8 cellular contexts compared by ENCODE assay signal in the genomic region with DNA sequence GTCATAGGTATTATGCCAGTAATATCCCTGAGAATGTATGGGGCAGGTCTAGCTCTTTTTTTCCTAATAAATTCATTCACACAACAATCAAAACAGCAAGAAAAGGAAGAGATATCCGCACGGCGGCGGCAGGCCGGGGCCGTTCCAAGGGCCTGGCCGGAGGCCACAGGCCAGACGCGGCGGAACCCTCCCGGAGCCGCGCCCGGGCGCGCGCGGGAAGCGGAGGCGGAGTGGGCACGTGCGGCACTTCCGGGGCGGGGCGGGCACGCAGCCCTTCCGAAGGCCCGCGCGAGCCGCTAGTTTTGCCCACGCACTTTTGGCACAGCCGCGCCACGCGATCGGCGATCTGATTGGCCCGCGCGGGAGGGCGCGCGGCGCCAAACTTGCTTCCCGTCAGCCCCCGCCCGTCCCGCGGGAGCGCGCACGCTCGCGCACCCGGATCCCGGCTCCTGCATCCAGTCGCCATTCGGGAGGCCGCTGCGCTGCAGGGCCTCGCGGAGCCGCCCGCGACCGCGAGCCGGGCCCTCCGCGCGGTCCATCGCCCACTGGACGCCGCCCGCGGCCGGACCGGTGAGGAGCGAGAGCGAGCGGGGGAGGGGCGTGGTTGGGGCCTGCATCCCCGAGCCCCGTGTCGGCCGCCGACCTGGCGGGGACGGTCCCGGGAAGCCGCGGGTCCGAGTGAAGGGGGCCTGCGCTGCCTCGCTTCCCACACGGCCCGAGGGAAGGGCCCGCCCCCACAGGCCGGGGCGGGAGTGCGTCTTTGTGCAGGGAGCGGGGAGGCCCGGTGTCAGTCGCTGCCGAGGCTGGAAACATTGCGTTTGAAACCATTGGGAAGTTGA. TPM values are rescaled to one million over a fixed set of nuclear protein-coding genes. Genes with fewer than 3 reads are reported as not detected.
DNase-seq lines count a peak whose midpoint lies in the region; ATAC-seq and TF ChIP-seq lines count a peak whose summit lies in the region.

CHAMP1 (plus strand) TSS at position 430 of the 839 bp plus-strand sequence. CDS start 9,340 bp downstream, outside the sequence.

- CTCF ChIA-PET in T-cell (lab: Charles Lee) = no interaction called here

- no peaks in the 10 kb centered on the region for H3K9me3 Mint-ChIP-seq in T-cell

- in situ Hi-C loops in GM13976 (cut with MboI; ENCODE audit: low sequenced_read_pairs, unreplicated experiment) = no loop called here

- peak within 1 kb of the TSS; percentile 99 for H2AFZ ChIP-seq in trophoblast cell (ENCODE audit: insufficient read depth, low read length, poor library complexity)

- H3K4me3 ChIP-seq in trophoblast cell (ENCODE audit: low read depth, low read length) (peak within 1 kb of the TSS; percentile 92), tibial nerve (peak within 1 kb of the TSS; percentile 76 to 90 (median 82))

- H3K27ac ChIP-seq in adipose tissue (ENCODE audit: low read depth, low read length) = peak within 1 kb of the TSS; percentile 81
- H3K27ac ChIP-seq in trophoblast cell (ENCODE audit: low read depth, low read length) = peak within 1 kb of the TSS; percentile 89
- peak within 1 kb of the TSS; percentile 73 to 94 (median 89) for H3K27ac ChIP-seq in tibial nerve

- peak; percentile 82 to 85 for TF ChIP-seq POLR2A in tibial nerve (IDR thresholded peaks at IDR 0.05)

- no peaks in the 10 kb centered on the region for H3K9me3 ChIP-seq in trophoblast cell (ENCODE audit: insufficient read depth, low read depth, low read length)
- H3K9me3 ChIP-seq in tibial nerve = no peaks in the 10 kb centered on the region

- no peaks in the 10 kb centered on the region for H3K36me3 Mint-ChIP-seq in T-cell

- H2BK12ac ChIP-seq in trophoblast cell (ENCODE audit: low read length) = peak within 1 kb of the TSS; percentile 11

- DNase-seq in GM13976 (ENCODE audit: low spot score) = peak; percentile 96
- DNase-seq in NCI-H1436 (lab: John Stamatoyannopoulos, UW) = peak; percentile 88
- peak; percentile 76 to 90 (median 82) for DNase-seq in T-cell
- peak; percentile 97 for DNase-seq in cardiac septum (ENCODE audit: low spot score)
- peak; percentile 92 to 96 for DNase-seq in trophoblast cell
- peak; percentile 90 to 91 for DNase-seq in tibial nerve (ENCODE audit: low spot score in 2 of 2)

- H4K12ac ChIP-seq in trophoblast cell (ENCODE audit: low read depth, low read length) = peak within 1 kb of the TSS; percentile 83

- intact Hi-C loops in cardiac septum (cut with DNase I) = loop anchor here (2.0 kb wide), 1 partner anchor 31 kb away; no protein-coding TSS in a partner anchor

- H4K8ac ChIP-seq in trophoblast cell (ENCODE audit: low read depth, low read length) = peak within 1 kb of the TSS; percentile 99

- 0 to 1% (median 0%) methylated on average over 85 to 107 of the region's 107 CpGs for WGBS in adipose tissue, 3 donors
- WGBS in trophoblast cell (ENCODE audit: extremely low coverage, insufficient coverage, insufficient read length) = no CpG with 5 or more reads among the region's 107 CpGs
- 0% methylated on average over 27 to 38 of the region's 107 CpGs for WGBS in tibial nerve, 2 donors

- H3K36me3 ChIP-seq in trophoblast cell (ENCODE audit: control insufficient read depth in 1 of 2, insufficient read depth in 2 of 2, low read length in 2 of 2) (peaks cover 0 to 3% of the 10 kb centered on the region in 2 experiments), tibial nerve (peaks cover 0 to 6% (median 0%) of the 10 kb centered on the region in 3 donors)

- peak within 1 kb of the TSS; percentile 91 for H2BK5ac ChIP-seq in trophoblast cell (ENCODE audit: low read depth, low read length, poor library complexity)

- peak within 1 kb of the TSS; percentile 78 for H2BK120ac ChIP-seq in trophoblast cell (ENCODE audit: insufficient read depth, low read length, poor library complexity)

- H3K23ac ChIP-seq in trophoblast cell (ENCODE audit: low read length) = no peak within 1 kb of the TSS

- peak within 1 kb of the TSS; percentile 82 for H3K4me2 ChIP-seq in trophoblast cell (ENCODE audit: low read length)

- peaks cover 0 to 3% of the 10 kb centered on the region in 2 experiments for H3K4me1 ChIP-seq in trophoblast cell (ENCODE audit: control insufficient read depth in 1 of 2, insufficient read depth in 2 of 2, low read length in 2 of 2)
- H3K4me1 ChIP-seq in tibial nerve = peaks cover 0 to 59% (median 31%) of the 10 kb centered on the region in 4 donors

- peak within 1 kb of the TSS; percentile 90 to 95 for H3K27ac Mint-ChIP-seq in T-cell

- H3K27me3 Mint-ChIP-seq in T-cell = no peaks in the 10 kb centered on the region

- H2AK5ac ChIP-seq in trophoblast cell (ENCODE audit: low read length) = no peak within 1 kb of the TSS

- POLR2A ChIA-PET in T-cell (lab: Charles Lee) = no interaction called here

- TF ChIP-seq CTCF in GM13976 (IDR thresholded peaks at IDR 0.05; ENCODE audit: borderline replicate concordance, control extremely low read depth, extremely low read depth, insufficient read depth, missing control alignments) (no peak), tibial nerve (IDR thresholded peaks at IDR 0.05) (peak in 2 of 5 experiments; percentile 29 to 56)

- H3K79me1 ChIP-seq in trophoblast cell (ENCODE audit: low read length) = peaks cover 8% of the 10 kb centered on the region

- peak within 1 kb of the TSS; percentile 99 for H3K18ac ChIP-seq in trophoblast cell (ENCODE audit: low read length)

- H3K9ac ChIP-seq in trophoblast cell (ENCODE audit: low read length) = peak within 1 kb of the TSS; percentile 90

- H3K14ac ChIP-seq in trophoblast cell (ENCODE audit: low read length) = peak within 1 kb of the TSS; percentile 96

- peak within 1 kb of the TSS; percentile 89 for H4K91ac ChIP-seq in trophoblast cell (ENCODE audit: low read depth, low read length)

- H3K4me1 Mint-ChIP-seq in T-cell = peaks cover 46 to 47% (median 46%) of the 10 kb centered on the region in 3 donors

- H3K79me2 ChIP-seq in trophoblast cell (ENCODE audit: control insufficient read depth, insufficient read depth, low read length, poor library complexity) = peaks cover 9% of the 10 kb centered on the region

- H3K4me3 Mint-ChIP-seq in T-cell = peak within 1 kb of the TSS; percentile 85 to 87 (median 86)

- TF ChIP-seq EP300 in tibial nerve (IDR thresholded peaks at IDR 0.05) = peak in 1 of 2 donors; percentile 80

- H3K4ac ChIP-seq in trophoblast cell (ENCODE audit: low read depth, low read length) = peak within 1 kb of the TSS; percentile 95

- ATAC-seq in HG02840 (IDR thresholded peaks at IDR 0.05; ENCODE audit: low FRiP score, unreplicated experiment) = peak; percentile 83
- ATAC-seq in T-cell (replicated peaks in 1 of 4) = peak; percentile 92 to 94 (median 93)

- no peaks in the 10 kb centered on the region for H3K27me3 ChIP-seq in trophoblast cell (ENCODE audit: insufficient read depth, low read length)
- no peaks in the 10 kb centered on the region for H3K27me3 ChIP-seq in tibial nerve

RNA-seq across cellular contexts. Expression of gene CHAMP1, which starts in this region (rescaled TPM):
- total RNA-seq in T-cell = 10 to 100 TPM; 14.0 to 21.7 (median 18.0) TPM
- 10 to 100 TPM in 1 of 3 donors, 1 to 10 TPM in 2; 3.8 to 10.4 (median 8.4) TPM for polyA plus RNA-seq in adipose tissue
- total RNA-seq in cardiac septum = 11.2 TPM
- polyA plus RNA-seq in trophoblast cell (2013) = 21.9 and 22.6 TPM in 2 replicates
- 10 to 100 TPM; 19.6 to 42.3 (median 31.4) TPM for total RNA-seq in tibial nerve

Comparison
In these comparisons a context has a peak if more than half of its experiments do, and no peak if none do; other contexts are left out.
1. Peak in every context shown above with its lines: DNase-seq, ATAC-seq, H3K4me3 ChIP-seq and H3K27ac ChIP-seq.